In the genomic region with DNA sequence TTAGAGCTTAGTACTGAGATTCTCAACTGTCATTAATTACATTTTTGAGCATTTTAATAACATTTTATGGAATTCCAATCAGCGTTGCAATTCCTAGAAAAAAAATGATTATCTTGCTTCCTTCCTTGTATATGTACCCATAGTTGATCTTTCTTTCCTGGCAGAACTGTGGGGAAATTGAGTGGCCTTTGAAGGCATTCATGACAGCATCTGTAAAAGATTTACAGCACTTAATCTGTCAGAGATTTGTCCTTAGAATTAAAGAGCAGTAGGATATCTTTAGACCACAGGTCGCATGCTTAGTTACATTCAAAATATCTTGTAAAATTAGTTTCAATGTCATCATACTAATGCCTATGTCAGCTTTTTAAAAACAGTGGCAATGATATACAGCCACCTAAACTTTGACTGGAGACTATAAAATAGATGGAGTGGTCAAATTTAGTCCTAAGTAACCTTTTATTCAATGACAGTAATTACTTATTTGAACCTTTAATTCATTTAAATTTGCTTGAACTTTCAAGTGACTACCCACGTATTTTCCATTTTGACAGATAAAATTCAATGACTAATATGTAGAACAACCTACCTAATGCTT, we compare ENCODE assay signal across 2 cellular contexts.
TF ChIP-seq lines count a peak whose summit lies in the region.

No MANE protein-coding gene starts in this region.

TF ChIP-seq in GM23338, 12 proteins besides CTCF, POLR2A, EP300 and RAD21 (continued from another document):
- TF ChIP-seq, protein P1, sequence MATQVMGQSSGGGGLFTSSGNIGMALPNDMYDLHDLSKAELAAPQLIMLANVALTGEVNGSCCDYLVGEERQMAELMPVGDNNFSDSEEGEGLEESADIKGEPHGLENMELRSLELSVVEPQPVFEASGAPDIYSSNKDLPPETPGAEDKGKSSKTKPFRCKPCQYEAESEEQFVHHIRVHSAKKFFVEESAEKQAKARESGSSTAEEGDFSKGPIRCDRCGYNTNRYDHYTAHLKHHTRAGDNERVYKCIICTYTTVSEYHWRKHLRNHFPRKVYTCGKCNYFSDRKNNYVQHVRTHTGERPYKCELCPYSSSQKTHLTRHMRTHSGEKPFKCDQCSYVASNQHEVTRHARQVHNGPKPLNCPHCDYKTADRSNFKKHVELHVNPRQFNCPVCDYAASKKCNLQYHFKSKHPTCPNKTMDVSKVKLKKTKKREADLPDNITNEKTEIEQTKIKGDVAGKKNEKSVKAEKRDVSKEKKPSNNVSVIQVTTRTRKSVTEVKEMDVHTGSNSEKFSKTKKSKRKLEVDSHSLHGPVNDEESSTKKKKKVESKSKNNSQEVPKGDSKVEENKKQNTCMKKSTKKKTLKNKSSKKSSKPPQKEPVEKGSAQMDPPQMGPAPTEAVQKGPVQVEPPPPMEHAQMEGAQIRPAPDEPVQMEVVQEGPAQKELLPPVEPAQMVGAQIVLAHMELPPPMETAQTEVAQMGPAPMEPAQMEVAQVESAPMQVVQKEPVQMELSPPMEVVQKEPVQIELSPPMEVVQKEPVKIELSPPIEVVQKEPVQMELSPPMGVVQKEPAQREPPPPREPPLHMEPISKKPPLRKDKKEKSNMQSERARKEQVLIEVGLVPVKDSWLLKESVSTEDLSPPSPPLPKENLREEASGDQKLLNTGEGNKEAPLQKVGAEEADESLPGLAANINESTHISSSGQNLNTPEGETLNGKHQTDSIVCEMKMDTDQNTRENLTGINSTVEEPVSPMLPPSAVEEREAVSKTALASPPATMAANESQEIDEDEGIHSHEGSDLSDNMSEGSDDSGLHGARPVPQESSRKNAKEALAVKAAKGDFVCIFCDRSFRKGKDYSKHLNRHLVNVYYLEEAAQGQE (IDR thresholded peaks at IDR 0.05; ENCODE audit: unreplicated experiment) = no peak
- TF ChIP-seq, protein P2, sequence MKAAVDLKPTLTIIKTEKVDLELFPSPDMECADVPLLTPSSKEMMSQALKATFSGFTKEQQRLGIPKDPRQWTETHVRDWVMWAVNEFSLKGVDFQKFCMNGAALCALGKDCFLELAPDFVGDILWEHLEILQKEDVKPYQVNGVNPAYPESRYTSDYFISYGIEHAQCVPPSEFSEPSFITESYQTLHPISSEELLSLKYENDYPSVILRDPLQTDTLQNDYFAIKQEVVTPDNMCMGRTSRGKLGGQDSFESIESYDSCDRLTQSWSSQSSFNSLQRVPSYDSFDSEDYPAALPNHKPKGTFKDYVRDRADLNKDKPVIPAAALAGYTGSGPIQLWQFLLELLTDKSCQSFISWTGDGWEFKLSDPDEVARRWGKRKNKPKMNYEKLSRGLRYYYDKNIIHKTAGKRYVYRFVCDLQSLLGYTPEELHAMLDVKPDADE (IDR thresholded peaks at IDR 0.05) = no peak
- no peak for TF ChIP-seq NANOG (IDR thresholded peaks at IDR 0.05; ENCODE audit: borderline replicate concordance)
- no peak for TF ChIP-seq JUNB (IDR thresholded peaks at IDR 0.05; ENCODE audit: unreplicated experiment)
- TF ChIP-seq EZH2 (IDR thresholded peaks at IDR 0.05; ENCODE audit: low read depth, unreplicated experiment) = no peak
- TF ChIP-seq STAT1 (IDR thresholded peaks at IDR 0.05; ENCODE audit: unreplicated experiment) = no peak
- TF ChIP-seq, protein P3, sequence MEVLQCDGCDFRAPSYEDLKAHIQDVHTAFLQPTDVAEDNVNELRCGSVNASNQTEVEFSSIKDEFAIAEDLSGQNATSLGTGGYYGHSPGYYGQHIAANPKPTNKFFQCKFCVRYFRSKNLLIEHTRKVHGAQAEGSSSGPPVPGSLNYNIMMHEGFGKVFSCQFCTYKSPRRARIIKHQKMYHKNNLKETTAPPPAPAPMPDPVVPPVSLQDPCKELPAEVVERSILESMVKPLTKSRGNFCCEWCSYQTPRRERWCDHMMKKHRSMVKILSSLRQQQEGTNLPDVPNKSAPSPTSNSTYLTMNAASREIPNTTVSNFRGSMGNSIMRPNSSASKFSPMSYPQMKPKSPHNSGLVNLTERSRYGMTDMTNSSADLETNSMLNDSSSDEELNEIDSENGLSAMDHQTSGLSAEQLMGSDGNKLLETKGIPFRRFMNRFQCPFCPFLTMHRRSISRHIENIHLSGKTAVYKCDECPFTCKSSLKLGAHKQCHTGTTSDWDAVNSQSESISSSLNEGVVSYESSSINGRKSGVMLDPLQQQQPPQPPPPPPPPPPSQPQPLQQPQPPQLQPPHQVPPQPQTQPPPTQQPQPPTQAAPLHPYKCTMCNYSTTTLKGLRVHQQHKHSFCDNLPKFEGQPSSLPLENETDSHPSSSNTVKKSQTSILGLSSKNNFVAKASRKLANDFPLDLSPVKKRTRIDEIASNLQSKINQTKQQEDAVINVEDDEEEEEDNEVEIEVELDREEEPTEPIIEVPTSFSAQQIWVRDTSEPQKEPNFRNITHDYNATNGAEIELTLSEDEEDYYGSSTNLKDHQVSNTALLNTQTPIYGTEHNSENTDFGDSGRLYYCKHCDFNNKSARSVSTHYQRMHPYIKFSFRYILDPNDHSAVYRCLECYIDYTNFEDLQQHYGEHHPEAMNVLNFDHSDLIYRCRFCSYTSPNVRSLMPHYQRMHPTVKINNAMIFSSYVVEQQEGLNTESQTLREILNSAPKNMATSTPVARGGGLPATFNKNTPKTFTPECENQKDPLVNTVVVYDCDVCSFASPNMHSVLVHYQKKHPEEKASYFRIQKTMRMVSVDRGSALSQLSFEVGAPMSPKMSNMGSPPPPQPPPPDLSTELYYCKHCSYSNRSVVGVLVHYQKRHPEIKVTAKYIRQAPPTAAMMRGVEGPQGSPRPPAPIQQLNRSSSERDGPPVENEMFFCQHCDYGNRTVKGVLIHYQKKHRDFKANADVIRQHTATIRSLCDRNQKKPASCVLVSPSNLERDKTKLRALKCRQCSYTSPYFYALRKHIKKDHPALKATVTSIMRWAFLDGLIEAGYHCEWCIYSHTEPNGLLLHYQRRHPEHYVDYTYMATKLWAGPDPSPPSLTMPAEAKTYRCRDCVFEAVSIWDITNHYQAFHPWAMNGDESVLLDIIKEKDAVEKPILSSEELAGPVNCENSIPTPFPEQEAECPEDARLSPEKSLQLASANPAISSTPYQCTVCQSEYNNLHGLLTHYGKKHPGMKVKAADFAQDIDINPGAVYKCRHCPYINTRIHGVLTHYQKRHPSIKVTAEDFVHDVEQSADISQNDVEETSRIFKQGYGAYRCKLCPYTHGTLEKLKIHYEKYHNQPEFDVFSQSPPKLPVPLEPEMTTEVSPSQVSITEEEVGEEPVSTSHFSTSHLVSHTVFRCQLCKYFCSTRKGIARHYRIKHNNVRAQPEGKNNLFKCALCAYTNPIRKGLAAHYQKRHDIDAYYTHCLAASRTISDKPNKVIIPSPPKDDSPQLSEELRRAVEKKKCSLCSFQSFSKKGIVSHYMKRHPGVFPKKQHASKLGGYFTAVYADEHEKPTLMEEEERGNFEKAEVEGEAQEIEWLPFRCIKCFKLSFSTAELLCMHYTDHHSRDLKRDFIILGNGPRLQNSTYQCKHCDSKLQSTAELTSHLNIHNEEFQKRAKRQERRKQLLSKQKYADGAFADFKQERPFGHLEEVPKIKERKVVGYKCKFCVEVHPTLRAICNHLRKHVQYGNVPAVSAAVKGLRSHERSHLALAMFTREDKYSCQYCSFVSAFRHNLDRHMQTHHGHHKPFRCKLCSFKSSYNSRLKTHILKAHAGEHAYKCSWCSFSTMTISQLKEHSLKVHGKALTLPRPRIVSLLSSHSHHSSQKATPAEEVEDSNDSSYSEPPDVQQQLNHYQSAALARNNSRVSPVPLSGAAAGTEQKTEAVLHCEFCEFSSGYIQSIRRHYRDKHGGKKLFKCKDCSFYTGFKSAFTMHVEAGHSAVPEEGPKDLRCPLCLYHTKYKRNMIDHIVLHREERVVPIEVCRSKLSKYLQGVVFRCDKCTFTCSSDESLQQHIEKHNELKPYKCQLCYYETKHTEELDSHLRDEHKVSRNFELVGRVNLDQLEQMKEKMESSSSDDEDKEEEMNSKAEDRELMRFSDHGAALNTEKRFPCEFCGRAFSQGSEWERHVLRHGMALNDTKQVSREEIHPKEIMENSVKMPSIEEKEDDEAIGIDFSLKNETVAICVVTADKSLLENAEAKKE (CRISPR knock-in tag; IDR thresholded peaks at IDR 0.05) = no peak
- TF ChIP-seq ZNF114 (CRISPR knock-in tag; IDR thresholded peaks at IDR 0.05) = no peak

TF ChIP-seq in SK-N-SH, 30 proteins besides CTCF, POLR2A, EP300 and RAD21 (continued from another document):
- TF ChIP-seq, protein P4, sequence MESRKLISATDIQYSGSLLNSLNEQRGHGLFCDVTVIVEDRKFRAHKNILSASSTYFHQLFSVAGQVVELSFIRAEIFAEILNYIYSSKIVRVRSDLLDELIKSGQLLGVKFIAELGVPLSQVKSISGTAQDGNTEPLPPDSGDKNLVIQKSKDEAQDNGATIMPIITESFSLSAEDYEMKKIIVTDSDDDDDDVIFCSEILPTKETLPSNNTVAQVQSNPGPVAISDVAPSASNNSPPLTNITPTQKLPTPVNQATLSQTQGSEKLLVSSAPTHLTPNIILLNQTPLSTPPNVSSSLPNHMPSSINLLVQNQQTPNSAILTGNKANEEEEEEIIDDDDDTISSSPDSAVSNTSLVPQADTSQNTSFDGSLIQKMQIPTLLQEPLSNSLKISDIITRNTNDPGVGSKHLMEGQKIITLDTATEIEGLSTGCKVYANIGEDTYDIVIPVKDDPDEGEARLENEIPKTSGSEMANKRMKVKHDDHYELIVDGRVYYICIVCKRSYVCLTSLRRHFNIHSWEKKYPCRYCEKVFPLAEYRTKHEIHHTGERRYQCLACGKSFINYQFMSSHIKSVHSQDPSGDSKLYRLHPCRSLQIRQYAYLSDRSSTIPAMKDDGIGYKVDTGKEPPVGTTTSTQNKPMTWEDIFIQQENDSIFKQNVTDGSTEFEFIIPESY (IDR thresholded peaks at IDR 0.05; ENCODE audit: borderline replicate concordance, low read depth) = no peak
- TF ChIP-seq FOXM1 (IDR thresholded peaks at IDR 0.05; ENCODE audit: low read depth) (no peak), JUND (IDR thresholded peaks at IDR 0.05) (no peak), CHD2 (IDR thresholded peaks at IDR 0.05; ENCODE audit: low read length, partially characterized antibody) (no peak), GATA2 (CRISPR knock-in tag; IDR thresholded peaks at IDR 0.05) (no peak), YY1 (IDR thresholded peaks at IDR 0.05; ENCODE audit: low read depth) (no peak), RXRA (IDR thresholded peaks at IDR 0.05; ENCODE audit: borderline replicate concordance, low read depth) (no peak), NFIC (IDR thresholded peaks at IDR 0.05; ENCODE audit: borderline replicate concordance) (no peak), RFX5 (IDR thresholded peaks at IDR 0.05; ENCODE audit: low read length) (no peak), FOXJ3 (CRISPR knock-in tag; IDR thresholded peaks at IDR 0.05) (no peak), TAF1 (IDR thresholded peaks at IDR 0.05; ENCODE audit: borderline replicate concordance, low read depth, low read length) (no peak), SIN3A (IDR thresholded peaks at IDR 0.05; ENCODE audit: borderline replicate concordance, low read depth, low read length) (no peak), EZH2phosphoT487 (IDR thresholded peaks at IDR 0.05; ENCODE audit: borderline replicate concordance, low read depth) (no peak), FOSL2 (IDR thresholded peaks at IDR 0.05; ENCODE audit: borderline replicate concordance, low read depth) (no peak), NRF1 (IDR thresholded peaks at IDR 0.05; ENCODE audit: low read depth, low read length) (no peak)
- TF ChIP-seq, protein P5, sequence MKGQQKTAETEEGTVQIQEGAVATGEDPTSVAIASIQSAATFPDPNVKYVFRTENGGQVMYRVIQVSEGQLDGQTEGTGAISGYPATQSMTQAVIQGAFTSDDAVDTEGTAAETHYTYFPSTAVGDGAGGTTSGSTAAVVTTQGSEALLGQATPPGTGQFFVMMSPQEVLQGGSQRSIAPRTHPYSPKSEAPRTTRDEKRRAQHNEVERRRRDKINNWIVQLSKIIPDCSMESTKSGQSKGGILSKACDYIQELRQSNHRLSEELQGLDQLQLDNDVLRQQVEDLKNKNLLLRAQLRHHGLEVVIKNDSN (IDR thresholded peaks at IDR 0.05; ENCODE audit: borderline replicate concordance, low read depth) = no peak
- TF ChIP-seq, protein P6, sequence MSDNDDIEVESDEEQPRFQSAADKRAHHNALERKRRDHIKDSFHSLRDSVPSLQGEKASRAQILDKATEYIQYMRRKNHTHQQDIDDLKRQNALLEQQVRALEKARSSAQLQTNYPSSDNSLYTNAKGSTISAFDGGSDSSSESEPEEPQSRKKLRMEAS (IDR thresholded peaks at IDR 0.05; ENCODE audit: low read depth) = no peak
